7 cellular contexts compared by ENCODE assay signal in the genomic region with DNA sequence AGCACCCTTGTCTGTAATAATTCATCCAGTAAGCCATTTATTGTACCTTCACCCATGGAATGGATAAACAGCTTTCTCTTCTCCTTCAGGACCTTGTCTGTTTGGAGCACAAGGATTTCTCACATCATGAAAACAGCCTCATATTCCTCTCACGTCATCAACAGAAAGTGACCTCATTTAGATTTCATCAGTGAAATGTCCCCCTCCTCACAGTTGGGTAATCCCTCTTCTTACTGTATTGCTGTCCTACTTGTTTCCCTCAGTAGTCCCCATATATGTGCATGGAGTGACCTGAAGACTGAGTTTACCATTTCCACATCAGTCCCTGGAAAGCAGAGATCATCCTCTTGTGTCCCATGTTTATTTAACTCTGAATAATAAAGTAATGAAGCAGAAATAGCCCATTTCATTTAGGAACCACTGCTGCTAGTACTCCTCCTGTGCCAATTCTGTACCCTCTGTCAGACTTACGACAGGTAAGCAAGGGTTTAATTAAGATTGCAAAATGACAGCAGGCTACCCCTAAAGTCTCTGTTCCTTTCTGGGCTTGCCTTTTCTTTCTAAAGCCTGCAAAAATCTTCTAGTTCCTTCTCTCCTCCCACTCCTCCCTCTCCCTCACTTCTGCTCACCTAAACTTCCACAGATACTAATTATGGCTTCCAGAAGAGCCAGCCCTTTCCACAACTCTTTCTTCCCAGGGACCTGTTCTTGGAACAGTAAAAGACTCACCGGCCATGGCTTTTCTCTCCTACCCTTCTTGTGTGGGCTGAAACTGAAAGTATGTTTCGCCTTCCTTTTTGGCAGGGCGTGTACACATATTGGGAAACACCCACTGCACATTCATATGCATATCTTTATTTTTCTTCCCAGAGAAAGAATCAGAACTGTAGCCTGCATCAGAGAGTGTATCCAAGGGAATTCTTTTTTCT. TPM values are rescaled to one million over a fixed set of nuclear protein-coding genes. Genes with fewer than 3 reads are reported as not detected.
DNase-seq lines count a peak whose midpoint lies in the region; ATAC-seq and TF ChIP-seq lines count a peak whose summit lies in the region.
"Not testable (repeated sequence)": the region's sequence is repeated elsewhere in the genome, so short reads cannot be mapped to it uniquely, and the experiment has no call there.

A gene (minus strand): TSS at position 774 of the 929 bp plus-strand sequence. CDS start 38 bp downstream, at position 736.

- not testable (repeated sequence) for H3K27me3 ChIP-seq in rectal smooth muscle tissue (ENCODE audit: control insufficient read depth, insufficient read depth, low read length)

- not testable (repeated sequence) for H3K4me1 ChIP-seq in rectal smooth muscle tissue (ENCODE audit: control insufficient read depth, insufficient read depth, low read length)

- not testable (repeated sequence) for H3K27ac ChIP-seq in rectal smooth muscle tissue (ENCODE audit: low read depth, low read length)

- DNase-seq in HCEC 1CT (peak; percentile 63), HS-5 (ENCODE audit: low read depth) (peak; percentile 10), UCSD-AML1 (lab: John Stamatoyannopoulos, UW; ENCODE audit: unreplicated experiment) (peak; percentile 7), astrocyte of the spinal cord (ENCODE audit: low read depth, low spot score) (peak; percentile 45)
- DNase-seq in left ventricle myocardium superior: not testable (repeated sequence)

- in situ Hi-C loops in astrocyte of the spinal cord (cut with HindIII; ENCODE audit: low sequenced_read_pairs): not testable (repeated sequence)

- not testable (repeated sequence) for H3K4me3 ChIP-seq in astrocyte of the spinal cord (ENCODE audit: low read depth, low read length)
- H3K4me3 ChIP-seq in rectal smooth muscle tissue (ENCODE audit: low read length): peak within 1 kb of the TSS; percentile 49

- intact Hi-C loops in left ventricle myocardium superior (cut with micrococcal nuclease): not testable (repeated sequence)

- not testable (repeated sequence) for H3K36me3 ChIP-seq in rectal smooth muscle tissue (ENCODE audit: control insufficient read depth, insufficient read depth, low read length)

- TF ChIP-seq CTCF in astrocyte of the spinal cord (IDR thresholded peaks at IDR 0.05; ENCODE audit: low read depth, low read length): not testable (repeated sequence)

- H3K9ac ChIP-seq in rectal smooth muscle tissue (ENCODE audit: low read length): peak within 1 kb of the TSS; percentile 1

- peak; percentile 99 for ATAC-seq in GM18508 (IDR thresholded peaks at IDR 0.05; ENCODE audit: insufficient read depth, unreplicated experiment)
- peak; percentile 85 for ATAC-seq in left ventricle myocardium superior

RNA-seq across cellular contexts. Expression of the gene that starts here (rescaled TPM):
- total RNA-seq in left ventricle myocardium superior: 10.9 TPM
